In genomic region chr15:45200001-45200798, GRCh38 we compare ENCODE assay signal across 1 cellular context.
TF ChIP-seq lines count a peak whose summit lies in the region.

No MANE protein-coding gene starts in this region.

TF ChIP-seq in HepG2, 621 proteins besides CTCF, POLR2A, EP300 and RAD21 (continued from another document and continues in another):
- no peak for TF ChIP-seq USF2 (IDR thresholded peaks at IDR 0.05; ENCODE audit: low read depth, low read length)
- no peak for TF ChIP-seq USF2 (CRISPR knock-in tag; IDR thresholded peaks at IDR 0.05; ENCODE audit: borderline replicate concordance)
- TF ChIP-seq POGK (CRISPR knock-in tag; conservative IDR thresholded peaks at IDR 0.05), result peak; percentile 76; the same call in 1 of the 2 replicates
- no peak; the same call in 1 of the 2 replicates for TF ChIP-seq KAT7 (CRISPR knock-in tag; IDR thresholded peaks at IDR 0.05; ENCODE audit: borderline replicate concordance)
- peak; percentile 95 for TF ChIP-seq ZNF556 (CRISPR knock-in tag; IDR thresholded peaks at IDR 0.05; ENCODE audit: borderline replicate concordance)
- TF ChIP-seq KDM5B (CRISPR knock-in tag; IDR thresholded peaks at IDR 0.05; ENCODE audit: borderline replicate concordance), result no peak; the same call in 1 of the 2 replicates
- TF ChIP-seq ATF4 (CRISPR knock-in tag; IDR thresholded peaks at IDR 0.05), result peak in 1 of 2 experiments; percentile 28; a peak in 1 of 4 replicates
- no peak for TF ChIP-seq TRIM24 (CRISPR knock-in tag; IDR thresholded peaks at IDR 0.05)
- no peak for TF ChIP-seq MLLT10 (CRISPR knock-in tag; IDR thresholded peaks at IDR 0.05)
- peak; percentile 47; the same call in 1 of the 2 replicates for TF ChIP-seq SIN3A (IDR thresholded peaks at IDR 0.05; ENCODE audit: borderline replicate concordance, low read depth, low read length)
- no peak for TF ChIP-seq CENPT (CRISPR knock-in tag; IDR thresholded peaks at IDR 0.05; ENCODE audit: low read depth)
- peak; percentile 86; the same call in 1 of the 2 replicates for TF ChIP-seq ZFP37 (CRISPR knock-in tag; IDR thresholded peaks at IDR 0.05; ENCODE audit: borderline replicate concordance)
- TF ChIP-seq ZNF747 (CRISPR knock-in tag; IDR thresholded peaks at IDR 0.05; ENCODE audit: borderline replicate concordance), result peak; percentile 73; the same call in 1 of the 2 replicates
- no peak; the same call in 1 of the 2 replicates for TF ChIP-seq ZNF687 (CRISPR knock-in tag; IDR thresholded peaks at IDR 0.05)
- TF ChIP-seq PCBP2 (optimal IDR thresholded peaks at IDR 0.05; ENCODE audit: low read depth, low read length, poor library complexity, severe bottlenecking), result no peak
- peak; percentile 76; the same call in 1 of the 2 replicates for TF ChIP-seq HNF4G (IDR thresholded peaks at IDR 0.05; ENCODE audit: borderline replicate concordance, low read depth, low read length)
- no peak for TF ChIP-seq HNF4G (CRISPR knock-in tag; IDR thresholded peaks at IDR 0.05; ENCODE audit: borderline replicate concordance, low read depth)
- TF ChIP-seq ZNF12 (CRISPR knock-in tag; IDR thresholded peaks at IDR 0.05), result peak; percentile 80; the same call in 1 of the 2 replicates
- no peak for TF ChIP-seq TCF7L2 (IDR thresholded peaks at IDR 0.05; ENCODE audit: low read depth, low read length)
- peak; percentile 84; the same call in 1 of the 2 replicates for TF ChIP-seq GFI1 (CRISPR knock-in tag; IDR thresholded peaks at IDR 0.05; ENCODE audit: borderline replicate concordance)
- no peak for TF ChIP-seq JDP2 (CRISPR knock-in tag; IDR thresholded peaks at IDR 0.05; ENCODE audit: borderline replicate concordance)
- no peak for TF ChIP-seq KLF13 (CRISPR knock-in tag; IDR thresholded peaks at IDR 0.05)
- peak; percentile 13; the same call in 1 of the 2 replicates for TF ChIP-seq ZNF430 (CRISPR knock-in tag; IDR thresholded peaks at IDR 0.05)
- peak; percentile 76 for TF ChIP-seq KDM2A (CRISPR knock-in tag; IDR thresholded peaks at IDR 0.05; ENCODE audit: borderline replicate concordance, low read depth)
- no peak for TF ChIP-seq GPN1 (CRISPR knock-in tag; IDR thresholded peaks at IDR 0.05; ENCODE audit: borderline replicate concordance)
- TF ChIP-seq HNRNPLL (IDR thresholded peaks at IDR 0.05; ENCODE audit: low read depth, low read length, poor library complexity, severe bottlenecking), result no peak
- no peak for TF ChIP-seq ZNF496 (CRISPR knock-in tag; IDR thresholded peaks at IDR 0.05; ENCODE audit: insufficient replicate concordance)
- no peak for TF ChIP-seq NFIB (CRISPR knock-in tag; IDR thresholded peaks at IDR 0.05; ENCODE audit: borderline replicate concordance)
- TF ChIP-seq TEF (CRISPR knock-in tag; IDR thresholded peaks at IDR 0.05), result no peak
- TF ChIP-seq SNRNP70 (IDR thresholded peaks at IDR 0.05; ENCODE audit: low read depth, low read length), result no peak
- no peak for TF ChIP-seq ZNF580 (CRISPR knock-in tag; IDR thresholded peaks at IDR 0.05; ENCODE audit: borderline replicate concordance, low read depth)
- peak; percentile 21; the same call in 1 of the 2 replicates for TF ChIP-seq TFDP2 (CRISPR knock-in tag; IDR thresholded peaks at IDR 0.05)
- TF ChIP-seq ZNF782 (CRISPR knock-in tag; IDR thresholded peaks at IDR 0.05; ENCODE audit: borderline replicate concordance), result 0 out of 2 replicates have a peak, but pooled peaks have one; percentile 33
- peak; percentile 78; the same call in 1 of the 2 replicates for TF ChIP-seq MIXL1 (CRISPR knock-in tag; IDR thresholded peaks at IDR 0.05)
- no peak for TF ChIP-seq PLRG1 (conservative IDR thresholded peaks at IDR 0.05)
- no peak for TF ChIP-seq PHB2 (IDR thresholded peaks at IDR 0.05; ENCODE audit: partially characterized antibody)
- TF ChIP-seq ZNF788 (CRISPR knock-in tag; IDR thresholded peaks at IDR 0.05; ENCODE audit: borderline replicate concordance), result peak; percentile 97; the same call in 1 of the 2 replicates
- peak; percentile 81 for TF ChIP-seq HNF4A (CRISPR knock-in tag; IDR thresholded peaks at IDR 0.05)
- peak; percentile 78; the same call in 1 of the 2 replicates for TF ChIP-seq ZBTB34 (CRISPR knock-in tag; IDR thresholded peaks at IDR 0.05)
- TF ChIP-seq RERE (CRISPR knock-in tag; IDR thresholded peaks at IDR 0.05; ENCODE audit: low read depth), result peak; percentile 60; the same call in 1 of the 2 replicates
- TF ChIP-seq ZFP1 (CRISPR knock-in tag; IDR thresholded peaks at IDR 0.05), result peak; percentile 61; the same call in 1 of the 2 replicates
